Comparison of ENCODE assay signal across 19 cellular contexts in genomic region chr15:36635681-36636080, GRCh38. TPM values are rescaled to one million over a fixed set of nuclear protein-coding genes. Genes with fewer than 3 reads are reported as not detected.
DNase-seq lines count a peak whose midpoint lies in the region; ATAC-seq, FAIRE-seq and TF ChIP-seq lines count a peak whose summit lies in the region.
"Had no signal": no experiment of that assay in that cellular context is flagged by ENCODE, and none has a peak within 500 bp of the region (broad histone marks: within the 10 kb centered on the region; RNA-seq: fewer than 3 reads in every experiment).

No MANE protein-coding gene starts in this region.

- H3K4me3 ChIP-seq in HEK293 (ENCODE audit: low read depth, low read length) (no peak overlapping the region), K562 (no peak overlapping the region)
- H3K4me3 ChIP-seq: A549; BLaER1 treated with 17β-estradiol and CSF1 and Interleukin-3, amounts not matched to agents 10 nM and 100 nM had no signal

- FAIRE-seq in H54 (lab: Jason Lieb, UNC) (peak; percentile 33), K562 (lab: Jason Lieb, UNC) (no peak)
- FAIRE-seq: A549, D721Med, G401.6, GM12891, GM19239 had no signal

- TF ChIP-seq CTCF in HEK293 (tag by site-specific recombination; IDR thresholded peaks at IDR 0.05): no peak
- no peak for TF ChIP-seq CTCF in K562 (IDR thresholded peaks at IDR 0.05 in 2 of 3, conservative IDR thresholded peaks at IDR 0.05 in 1 of 3; ENCODE audit: insufficient read depth in 2 of 3, low read depth in 1 of 3, low read length in 3 of 3)

- no peak overlapping the region for H3K4me2 ChIP-seq in K562 (ENCODE audit: insufficient read depth, low read length)
- H3K4me2 ChIP-seq: A549; BLaER1 treated with 17β-estradiol and CSF1 and Interleukin-3, amounts not matched to agents 10 nM and 100 nM had no signal

- no peak for TF ChIP-seq RAD21 in K562 (CRISPR knock-in tag; conservative IDR thresholded peaks at IDR 0.05 in 1 of 2, IDR thresholded peaks at IDR 0.05 in 1 of 2)

- H2AFZ ChIP-seq in K562 (ENCODE audit: low read depth, low read length): no peak overlapping the region

- no peaks in the 10 kb centered on the region for H3K27me3 ChIP-seq in K562 (ENCODE audit: control insufficient read depth in 2 of 2, insufficient read depth in 2 of 2, low read length in 2 of 2)
- H3K27me3 ChIP-seq: BLaER1 treated with 17β-estradiol and CSF1 and Interleukin-3, amounts not matched to agents 10 nM and 100 nM had no signal

- H3K9me1 ChIP-seq in K562 (ENCODE audit: control insufficient read depth, insufficient read depth, low read length): no peaks in the 10 kb centered on the region

- no peaks in the 10 kb centered on the region for H3K36me3 ChIP-seq in HEK293 (ENCODE audit: control insufficient read depth in 2 of 2, insufficient read depth in 1 of 2, low read length in 2 of 2)
- no peaks in the 10 kb centered on the region for H3K36me3 ChIP-seq in K562 (ENCODE audit: control insufficient read depth, insufficient read depth, low read length)

- DNase-seq in H54 (ENCODE audit: insufficient read length, low spot score) (no peak), K562 (ENCODE audit: extremely low read depth in 1 of 4, low spot score in 3 of 4) (no peak), NCI-H345 treated with DMSO at 0.1 percent for 48 hours (lab: John Stamatoyannopoulos, UW; ENCODE audit: unreplicated experiment) (no peak), SIG-M5 (lab: John Stamatoyannopoulos, UW) (no peak)
- DNase-seq: AML-193; Caco-2; Calu3; CD4-positive, alpha-beta T cell; CD8-positive, alpha-beta T cell; DMS79 treated with DMSO at 0.1 percent for 48 hours; GF-D8 had no signal

- H3K9ac ChIP-seq in K562 (ENCODE audit: insufficient read depth in 1 of 2, low read depth in 2 of 2, low read length in 2 of 2): no peak overlapping the region
- H3K9ac ChIP-seq: BLaER1 treated with 17β-estradiol and CSF1 and Interleukin-3, amounts not matched to agents 10 nM and 100 nM had no signal

- 58% methylated on average over 5 of the region's 5 CpGs for WGBS in K562 (ENCODE audit: insufficient coverage, low coverage, missing lambda C conversion rate)

- CTCF ChIA-PET in HEK293 (lab: Yijun Ruan, JAX) (no interaction called here), K562 (lab: Yijun Ruan, JAX; ENCODE audit: low intra/inter-chr PET ratio) (no interaction called here)

- ATAC-seq in K562: no peak
- ATAC-seq: A549; CD8-positive, alpha-beta T cell had no signal

- intact Hi-C loops in K562 (cut with micrococcal nuclease): no loop called here

- TF ChIP-seq POLR2A in H54 (IDR thresholded peaks at IDR 0.05; ENCODE audit: low read depth, low read length) (no peak), K562 (conservative IDR thresholded peaks at IDR 0.05) (no peak)

- H3K4me1 ChIP-seq in HEK293 (ENCODE audit: control insufficient read depth, insufficient read depth, low read length): no peaks in the 10 kb centered on the region
- no peaks in the 10 kb centered on the region for H3K4me1 ChIP-seq in K562 (replicated peaks in 1 of 2; ENCODE audit: control insufficient read depth in 2 of 2, insufficient read depth in 2 of 2, low read length in 2 of 2)
- H3K4me1 ChIP-seq: Caco-2 had no signal

- H3K9me3 ChIP-seq in HEK293 (ENCODE audit: control insufficient read depth, insufficient read depth, low read depth, low read length) (no peaks in the 10 kb centered on the region; the same call in 1 of the 2 replicates), K562 (replicated peaks; ENCODE audit: control insufficient read depth, insufficient read depth, low read depth, low read length) (no peaks in the 10 kb centered on the region)

- no peaks in the 10 kb centered on the region for H4K20me1 ChIP-seq in K562 (replicated peaks; ENCODE audit: control insufficient read depth, insufficient read depth, low read length)
- H4K20me1 ChIP-seq: BLaER1 treated with 17β-estradiol and CSF1 and Interleukin-3, amounts not matched to agents 10 nM and 100 nM had no signal

- in situ Hi-C loops in K562 (cut with MboI): no loop called here

- BruUV-seq in K562 (replicated peaks; lab: Mats Ljungman, UMichigan): no TSS peak

- 0 out of 3 replicates have a peak, but pooled peaks cover 2% of the 10 kb centered on the region for H3K79me2 ChIP-seq in K562 (ENCODE audit: control insufficient read depth, insufficient read depth, low read length)

- H3K27ac ChIP-seq in HEK293 (ENCODE audit: extremely low read depth, low read depth, low read length) (no peak overlapping the region), K562 (ENCODE audit: extremely low read depth, low read depth, low read length) (no peak overlapping the region)
- H3K27ac ChIP-seq: A549; BLaER1 treated with 17β-estradiol and CSF1 and Interleukin-3, amounts not matched to agents 10 nM and 100 nM; C4-2B had no signal

- POLR2A ChIA-PET in HEK293 (lab: Yijun Ruan, JAX) (no interaction called here), K562 (lab: Yijun Ruan, JAX) (no interaction called here)

- TF ChIP-seq EP300 in K562 (IDR thresholded peaks at IDR 0.05; ENCODE audit: low read length): no peak

TF ChIP-seq in HEK293, 187 proteins besides CTCF, POLR2A, EP300 and RAD21:
- TF ChIP-seq ZNF324 (tag by site-specific recombination; IDR thresholded peaks at IDR 0.05) (no peak), ZNF548 (tag by site-specific recombination; IDR thresholded peaks at IDR 0.05) (no peak), ZNF585B (tag by site-specific recombination; IDR thresholded peaks at IDR 0.05) (no peak), SETDB1 (IDR thresholded peaks at IDR 0.05; ENCODE audit: insufficient read length, low read length) (peak; percentile 23), SP7 (tag by site-specific recombination; IDR thresholded peaks at IDR 0.05) (no peak), ZNF558 (tag by site-specific recombination; IDR thresholded peaks at IDR 0.05) (0 out of 2 replicates have a peak, but pooled peaks have one; percentile 21), MEIS1 (CRISPR knock-in tag; IDR thresholded peaks at IDR 0.05; ENCODE audit: borderline replicate concordance) (no peak), ZNF433 (tag by site-specific recombination; IDR thresholded peaks at IDR 0.05; ENCODE audit: low read depth) (no peak), ZBTB26 (tag by site-specific recombination; optimal IDR thresholded peaks at IDR 0.05) (no peak), OVOL3 (tag by site-specific recombination; IDR thresholded peaks at IDR 0.05) (no peak), GLI4 (tag by site-specific recombination; IDR thresholded peaks at IDR 0.05) (no peak)

TF ChIP-seq in K562, 482 proteins besides CTCF, POLR2A, EP300 and RAD21:
- peak; percentile 36 for TF ChIP-seq RBM25 (IDR thresholded peaks at IDR 0.05; ENCODE audit: low read depth, low read length, severe bottlenecking)
- TF ChIP-seq SMARCA5 (IDR thresholded peaks at IDR 0.05): no peak

RNA-seq across cellular contexts. Expression of gene CDIN1, which starts 56.3 kb away (rescaled TPM):
- 27.5 and 30.1 TPM in 2 replicates for total RNA-seq in K562 (2011; cell fraction: chromatin; rRNA removed; ENCODE audit: low replicate concordance)
- 21.0 and 23.3 TPM in 2 replicates for total RNA-seq in K562 (2011; cell fraction: nucleolus; rRNA removed)
- total RNA-seq in K562 (2011; cell fraction: nucleoplasm; rRNA removed): 19.4 and 21.4 TPM in 2 replicates
- total RNA-seq in K562 (2014; rRNA removed) (11.4 and 11.5 TPM in 2 replicates), K562 (2014; rRNA removed; fragmentation: Illumina TruSeq; extraction: Trizol) (13.0 and 13.6 TPM in 2 replicates), K562 (2015; rRNA removed; fragmentation: Illumina TruSeq; extraction: Trizol) (11.8 and 14.2 TPM in 2 replicates), K562 (2021) (21.0 and 23.8 TPM in 2 replicates)
- polyA plus RNA-seq in K562 (2011; rRNA removed) (16.6 and 20.6 TPM in 2 replicates), K562 (2014; fragmentation: Illumina TruSeq; extraction: Trizol) (14.9 and 19.3 TPM in 2 replicates), K562 (2014; fragmentation: Nextera tagmentation; extraction: Ambion mirVana) (10 to 100 TPM in 1 of 2 experiments, 1 to 10 TPM in 1; 7.4 to 15.2 TPM), K562 (2014; rRNA removed) (7.7 and 9.1 TPM in 2 replicates)
- polyA plus RNA-seq in K562 (2011; cell fraction: cytosol; rRNA removed): 9.4 and 15.8 TPM in 2 replicates
- polyA plus RNA-seq in K562 (2011; cell fraction: nucleus; rRNA removed): 30.4 and 32.4 TPM in 2 replicates
- polyA plus RNA-seq in K562 (2012): 9.0 and 11.1 TPM in 2 replicates
- polyA minus RNA-seq in K562 (2011; rRNA and poly(A)+ RNA removed): 25.2 and 33.6 TPM in 2 replicates
- polyA minus RNA-seq in K562 (2011; cell fraction: cytosol; rRNA and poly(A)+ RNA removed): 13.2 and 24.4 TPM in 2 replicates
- 38.4 and 65.8 TPM in 2 replicates for polyA minus RNA-seq in K562 (2011; cell fraction: nucleus; rRNA and poly(A)+ RNA removed)
